In genomic region chr11:114891911-114892310, GRCh38 we compare ENCODE assay signal across 20 cellular contexts.
"Had no signal": no experiment of that assay in that cellular context is flagged by ENCODE, and none has a peak within 500 bp of the region (broad histone marks: within the 10 kb centered on the region; RNA-seq: fewer than 3 reads in every experiment).

No MANE protein-coding gene starts in this region.

- DNase-seq: hypothalamus; immature natural killer cell; kidney; lower lobe of right lung; mammary epithelial cell; mesenchymal stem cell; naive thymus-derived CD8-positive, alpha-beta T cell; nucleus accumbens; psoas muscle; stimulated activated CD4-positive, alpha-beta T cell treated with anti-CD3 and anti-CD28 coated beads, Interleukin-12 subunit alpha, Interleukin-12 subunit beta, amount 100 ng/mL, for 4 hours; stimulated activated CD4-positive, alpha-beta T cell treated with anti-CD3 and anti-CD28 coated beads, Interleukin-4, amount 100 ng/mL, for 1 hour; stimulated activated naive B cell treated with anti-CD40 and anti-IgM and Interleukin-4, amounts not matched to agents 10 μg/mL and 1 μg/mL and 100 μg/mL, for 72 hours; stomach; tibial artery had no signal

- H3K36me3 ChIP-seq: lower lobe of right lung, stomach, thoracic aorta, tibial artery, vagina had no signal

- H3K27me3 ChIP-seq: vagina had no signal

- H3K79me2 ChIP-seq: parathyroid adenoma had no signal

- H3K9ac ChIP-seq: parathyroid adenoma had no signal

- H3K4me3 ChIP-seq: lower lobe of right lung, psoas muscle, skin epidermis, stomach, thoracic aorta, tibial artery, vagina had no signal

- H3K27ac ChIP-seq: lower lobe of right lung, parathyroid adenoma, psoas muscle, skin epidermis, stomach, thoracic aorta, tibial artery, vagina had no signal

- H3K4me1 ChIP-seq: lower lobe of right lung, parathyroid adenoma, psoas muscle, stomach, tibial artery, vagina had no signal

- H3K9me3 ChIP-seq: lower lobe of right lung, psoas muscle, thoracic aorta, tibial artery, vagina had no signal

- H2AFZ ChIP-seq: parathyroid adenoma had no signal

- ATAC-seq: lower lobe of right lung; naive thymus-derived CD8-positive, alpha-beta T cell; sciatic nerve; stimulated activated naive CD8-positive, alpha-beta T cell treated with anti-CD3 and anti-CD28 coated beads, Interleukin-15, Interleukin-2, amounts not matched to agents 100 U/mL and 50 U/mL, for 24 hours had no signal
